Comparison of ENCODE assay signal across 14 cellular contexts in the genomic region with DNA sequence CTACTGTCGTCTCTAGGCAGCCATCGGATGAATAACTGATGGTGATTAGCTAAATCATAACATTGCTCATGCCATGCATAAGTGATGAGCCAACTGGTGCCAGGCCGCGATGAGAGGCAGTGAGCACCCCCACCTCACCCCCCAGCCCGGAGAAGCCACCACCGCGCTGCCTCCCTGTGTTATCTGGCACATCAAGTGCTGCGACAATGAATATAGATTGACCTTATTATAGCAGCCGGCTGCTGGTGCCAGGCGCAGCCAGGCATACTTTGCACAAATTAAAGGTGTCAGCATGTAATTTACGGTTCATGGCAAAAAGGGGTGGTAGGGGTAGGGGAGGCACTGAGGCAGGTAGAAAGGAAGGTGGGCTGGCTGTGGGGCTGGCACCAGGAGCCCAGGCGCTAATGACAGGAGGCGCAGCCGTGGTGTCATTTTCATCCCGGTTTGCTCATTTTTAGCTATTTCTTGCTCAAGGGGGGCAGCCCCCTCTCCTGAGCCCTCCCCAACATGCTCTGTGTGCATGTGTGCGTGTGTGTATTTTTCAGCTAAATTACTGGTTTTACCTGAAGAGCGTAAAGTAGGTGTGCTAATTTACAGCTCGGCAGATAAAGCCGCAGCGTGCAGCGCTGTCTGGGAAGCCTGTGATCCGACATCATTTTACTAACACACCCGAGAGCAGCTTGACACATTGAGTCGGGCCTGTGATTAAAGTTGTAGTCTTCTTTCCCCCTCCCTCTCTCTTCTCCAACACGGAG.
A peak's percentile ranks its signal among the peaks of the same experiment; 100 is the strongest.
DNase-seq lines count a peak whose midpoint lies in the region; TF ChIP-seq lines count a peak whose summit lies in the region.
"Had no signal": no experiment of that assay in that cellular context is flagged by ENCODE, and none has a peak within 500 bp of the region (broad histone marks: within the 10 kb centered on the region; RNA-seq: fewer than 3 reads in every experiment).

No MANE protein-coding gene starts in this region.

- peaks cover 8% of the 10 kb centered on the region for H3K27me3 Mint-ChIP-seq in endothelial cell (ENCODE audit: unreplicated experiment)

- DNase-seq in DMS 273 (lab: John Stamatoyannopoulos, UW; ENCODE audit: unreplicated experiment) (peak; percentile 42), DMS 273 treated with DMSO at 0.1 percent for 48 hours (lab: John Stamatoyannopoulos, UW) (no peak), NCI-H345 (lab: John Stamatoyannopoulos, UW) (peak; percentile 53), posterior vena cava (ENCODE audit: low spot score) (peak; percentile 62), endothelial cell (ENCODE audit: low spot score) (no peak), NCI-H524 (lab: John Stamatoyannopoulos, UW) (no peak), NOMO-1 (lab: John Stamatoyannopoulos, UW; ENCODE audit: unreplicated experiment in 2 of 2) (no peak)
- DNase-seq: activated CD8-positive, alpha-beta memory T cell treated with anti-CD3 and anti-CD28 coated beads, Interleukin-2, amount 50 U/mL, for 48 hours; foreskin fibroblast; stimulated activated CD4-positive, alpha-beta T cell treated with anti-CD3 and anti-CD28 coated beads, Interleukin-12 subunit alpha, Interleukin-12 subunit beta, amount 100 ng/mL, for 4 hours; tibial artery had no signal

- no peaks in the 10 kb centered on the region for H3K36me3 Mint-ChIP-seq in endothelial cell (ENCODE audit: low read depth, unreplicated experiment)

- peak overlapping the region; percentile 19 for H3K27ac ChIP-seq in cingulate gyrus (ENCODE audit: low read depth, low read length)
- H3K27ac ChIP-seq: 22Rv1, adrenal gland, tibial artery had no signal

- no peak overlapping the region for H3K4me3 Mint-ChIP-seq in endothelial cell (ENCODE audit: unreplicated experiment)

- H3K9me3 Mint-ChIP-seq in endothelial cell (ENCODE audit: unreplicated experiment), result no peaks in the 10 kb centered on the region

- intact Hi-C loops in posterior vena cava (cut with DNase I), result no loop called here

- H3K27ac Mint-ChIP-seq in endothelial cell (ENCODE audit: unreplicated experiment), result no peak overlapping the region

- no peak for TF ChIP-seq CTCF in endothelial cell (IDR thresholded peaks at IDR 0.05; ENCODE audit: unreplicated experiment)

- peaks cover 14% of the 10 kb centered on the region for H3K4me1 Mint-ChIP-seq in endothelial cell (ENCODE audit: unreplicated experiment)

Comparison
In these comparisons a context has a peak if more than half of its experiments do, and no peak if none do; other contexts are left out.
1. DNase-seq: peak in DMS 273 (single experiment), NCI-H345 (single experiment) and posterior vena cava (single experiment); none in DMS 273 treated with DMSO at 0.1 percent for 48 hours (single experiment), endothelial cell (single experiment), NCI-H524 (0 of 2) and NOMO-1 (0 of 2).